21 cellular contexts compared by ENCODE assay signal in the genomic region with DNA sequence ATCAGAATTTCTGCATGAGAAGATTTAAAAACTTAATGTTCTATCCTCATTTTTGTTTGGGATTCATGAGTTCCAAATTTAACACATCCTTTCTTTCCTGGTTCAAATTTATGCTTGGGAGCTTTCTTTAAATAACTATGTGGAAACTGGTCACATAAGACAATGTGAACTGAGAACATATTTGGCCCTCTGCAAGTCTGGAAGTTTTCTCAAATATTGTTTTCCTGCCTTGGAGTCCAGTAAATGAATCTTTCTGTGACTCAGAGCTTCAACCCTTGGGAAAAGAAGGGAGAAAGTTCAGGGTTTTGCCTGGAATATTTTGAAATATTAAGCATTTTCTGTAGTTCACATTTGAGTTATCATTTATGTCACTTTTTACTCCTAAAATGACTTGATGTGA.
DNase-seq lines count a peak whose midpoint lies in the region; ATAC-seq and TF ChIP-seq lines count a peak whose summit lies in the region.
"Had no signal": no experiment of that assay in that cellular context is flagged by ENCODE, and none has a peak within 500 bp of the region (broad histone marks: within the 10 kb centered on the region; RNA-seq: fewer than 3 reads in every experiment).

No MANE protein-coding gene starts in this region.

- H2AFZ ChIP-seq in mammary epithelial cell (ENCODE audit: low read depth, low read length): peak overlapping the region; percentile 5
- H2AFZ ChIP-seq in mesenchymal stem cell (ENCODE audit: low read depth, low read length): no peak overlapping the region

- no peak overlapping the region for H2AK5ac ChIP-seq in mesenchymal stem cell (ENCODE audit: low read length, severe bottlenecking)

- H2BK120ac ChIP-seq in mesenchymal stem cell (ENCODE audit: low read depth, low read length): no peak overlapping the region

- H3K27me3 ChIP-seq in mammary epithelial cell (ENCODE audit: insufficient read depth, low read length): no peaks in the 10 kb centered on the region
- H3K27me3 ChIP-seq in breast epithelium: no peaks in the 10 kb centered on the region
- H3K27me3 ChIP-seq in mesenchymal stem cell (ENCODE audit: control insufficient read depth in 1 of 2, insufficient read depth in 1 of 2, low read length in 2 of 2): no peaks in the 10 kb centered on the region
- H3K27me3 ChIP-seq in subcutaneous abdominal adipose tissue (ENCODE audit: control insufficient read depth in 5 of 5, insufficient read depth in 4 of 5, low read length in 5 of 5): no peaks in the 10 kb centered on the region

- no peak overlapping the region for H2BK12ac ChIP-seq in mesenchymal stem cell (ENCODE audit: low read length in 2 of 2)

- TF ChIP-seq POLR2A in breast epithelium (IDR thresholded peaks at IDR 0.05): no peak

- ATAC-seq in HG03571 (IDR thresholded peaks at IDR 0.05; ENCODE audit: unreplicated experiment) (no peak), GM18870 (IDR thresholded peaks at IDR 0.05; ENCODE audit: unreplicated experiment) (no peak)
- ATAC-seq: K562 had no signal

- no peak overlapping the region for H3K4me3 ChIP-seq in mammary epithelial cell (replicated peaks in 1 of 3; ENCODE audit: insufficient read depth in 1 of 3, low read depth in 2 of 3, low read length in 3 of 3)
- no peak overlapping the region for H3K4me3 ChIP-seq in breast epithelium
- no peak overlapping the region for H3K4me3 ChIP-seq in fibroblast of pulmonary artery (replicated peaks; ENCODE audit: low read depth, low read length)
- H3K4me3 ChIP-seq in mesenchymal stem cell (ENCODE audit: insufficient read depth in 1 of 2, low read depth in 1 of 2, low read length in 2 of 2): no peak overlapping the region
- no peak overlapping the region for H3K4me3 ChIP-seq in subcutaneous abdominal adipose tissue (ENCODE audit: low read depth in 1 of 5, low read length in 5 of 5)
- H3K4me3 ChIP-seq: HAP-1, K562 had no signal

- no peak overlapping the region for H4K91ac ChIP-seq in mesenchymal stem cell (ENCODE audit: low read length)

- no peak overlapping the region for H3K27ac ChIP-seq in mammary epithelial cell (ENCODE audit: insufficient read depth, low read depth, low read length)
- H3K27ac ChIP-seq in breast epithelium: no peak overlapping the region
- no peak overlapping the region for H3K27ac ChIP-seq in mesenchymal stem cell (ENCODE audit: low read length, poor library complexity, severe bottlenecking)
- H3K27ac ChIP-seq in subcutaneous abdominal adipose tissue (ENCODE audit: low read depth, low read length): peak overlapping the region; percentile 91
- H3K27ac ChIP-seq: 22Rv1 had no signal

- H3K4me1 ChIP-seq in mammary epithelial cell (ENCODE audit: insufficient read depth, low read length) (peaks cover 19% of the 10 kb centered on the region), breast epithelium (no peaks in the 10 kb centered on the region), mesenchymal stem cell (ENCODE audit: control insufficient read depth, insufficient read depth, low read depth, low read length) (peaks cover 2% of the 10 kb centered on the region), subcutaneous abdominal adipose tissue (ENCODE audit: control insufficient read depth in 5 of 5, insufficient read depth in 5 of 5, low read length in 5 of 5) (peaks cover 0 to 14% (median 9%) of the 10 kb centered on the region in 5 donors)
- H3K4me1 ChIP-seq: Caco-2, HAP-1 had no signal

- in situ Hi-C loops in mammary epithelial cell (cut with MboI; ENCODE audit: low sequenced_read_pairs in 2 of 2): no loop called here

- no peak overlapping the region for H3K9ac ChIP-seq in mammary epithelial cell (ENCODE audit: insufficient read depth, low read length)
- H3K9ac ChIP-seq in mesenchymal stem cell (ENCODE audit: low read length): peak overlapping the region; percentile 47
- peak overlapping the region in 2 of 5 donors; percentile 35 to 48 for H3K9ac ChIP-seq in subcutaneous abdominal adipose tissue (ENCODE audit: low read length in 5 of 5)

- H4K8ac ChIP-seq in mesenchymal stem cell (ENCODE audit: low read length): no peak overlapping the region

- no peak overlapping the region for H2BK15ac ChIP-seq in mesenchymal stem cell (ENCODE audit: low read depth, poor library complexity, severe bottlenecking)

- H3K4me2 ChIP-seq in mammary epithelial cell (ENCODE audit: insufficient read depth, low read depth, low read length): no peak overlapping the region
- no peak overlapping the region for H3K4me2 ChIP-seq in mesenchymal stem cell (ENCODE audit: low read length, poor library complexity, severe bottlenecking)

- H3K9me3 ChIP-seq in mammary epithelial cell (replicated peaks; ENCODE audit: insufficient read depth, low read length): no peaks in the 10 kb centered on the region
- no peaks in the 10 kb centered on the region for H3K9me3 ChIP-seq in breast epithelium
- no peaks in the 10 kb centered on the region for H3K9me3 ChIP-seq in mesenchymal stem cell (ENCODE audit: control insufficient read depth, low read length)
- no peaks in the 10 kb centered on the region for H3K9me3 ChIP-seq in subcutaneous abdominal adipose tissue (ENCODE audit: control insufficient read depth in 5 of 5, low read length in 5 of 5)
- H3K9me3 ChIP-seq: Caco-2, HAP-1 had no signal

- no peak overlapping the region for H3K14ac ChIP-seq in mesenchymal stem cell (ENCODE audit: low read length in 2 of 2)

- H3K18ac ChIP-seq in mesenchymal stem cell (ENCODE audit: low read depth in 1 of 2, low read length in 2 of 2): no peak overlapping the region

- DNase-seq in mammary epithelial cell (no peak), breast epithelium (ENCODE audit: low spot score in 2 of 2) (no peak), fibroblast of pulmonary artery (ENCODE audit: low read depth) (peak; percentile 46), mesenchymal stem cell (no peak), NCI-H2081 treated with DMSO at 0.1 percent for 48 hours (lab: John Stamatoyannopoulos, UW) (no peak)
- DNase-seq: Caco-2; CD4-positive, CD25-positive, alpha-beta regulatory T cell; DMS153; MV-4-11; NCI-H1417 treated with DMSO at 0.1 percent for 48 hours; NCI-H2029; NCI-H2171 treated with DMSO at 0.1 percent for 48 hours; NCI-H446 treated with DMSO at 0.1 percent for 48 hours; NCI-H748 treated with DMSO at 0.1 percent for 48 hours; RPMI8226 had no signal

- H4K20me1 ChIP-seq in mammary epithelial cell (ENCODE audit: insufficient read depth, low read length): no peaks in the 10 kb centered on the region

- intact Hi-C loops in mammary epithelial cell (cut with micrococcal nuclease) (loop anchor here (10.0 kb wide), 1 partner anchor 349 kb away; no protein-coding TSS in a partner anchor), breast epithelium (cut with DNase I; ENCODE audit: low total_unique reads) (no loop called here)

- BruUV-seq in mammary epithelial cell (replicated peaks; lab: Mats Ljungman, UMichigan): no TSS peak

- no peak overlapping the region for H3K4ac ChIP-seq in mesenchymal stem cell (ENCODE audit: low read depth in 1 of 2, low read length in 2 of 2)

- dilution Hi-C loops in mammary epithelial cell (cut with HindIII; ENCODE audit: low sequenced_read_pairs): no loop called here

- TF ChIP-seq CTCF in mammary epithelial cell (conservative IDR thresholded peaks at IDR 0.05 in 1 of 2, IDR thresholded peaks at IDR 0.05 in 1 of 2; ENCODE audit: extremely low read depth in 1 of 2, insufficient read depth in 1 of 2, low read depth in 1 of 2, low read length in 2 of 2): no peak
- TF ChIP-seq CTCF in breast epithelium (IDR thresholded peaks at IDR 0.05): no peak
- no peak for TF ChIP-seq CTCF in fibroblast of pulmonary artery (IDR thresholded peaks at IDR 0.05; ENCODE audit: low read length, missing control alignments)

- no peaks in the 10 kb centered on the region for H3K79me1 ChIP-seq in mesenchymal stem cell (replicated peaks; ENCODE audit: low read length, poor library complexity, severe bottlenecking)

- no peak overlapping the region for H3K23ac ChIP-seq in mesenchymal stem cell (ENCODE audit: low read length in 2 of 2)

- H3K79me2 ChIP-seq in mammary epithelial cell (ENCODE audit: insufficient read depth, low read length): no peaks in the 10 kb centered on the region

- H3K36me3 ChIP-seq in mammary epithelial cell (ENCODE audit: insufficient read depth, low read length): no peaks in the 10 kb centered on the region
- no peaks in the 10 kb centered on the region for H3K36me3 ChIP-seq in breast epithelium
- H3K36me3 ChIP-seq in mesenchymal stem cell (ENCODE audit: control insufficient read depth in 1 of 2, insufficient read depth in 2 of 2, low read depth in 1 of 2, low read length in 2 of 2): no peaks in the 10 kb centered on the region
- H3K36me3 ChIP-seq in subcutaneous abdominal adipose tissue (ENCODE audit: control insufficient read depth in 5 of 5, insufficient read depth in 5 of 5, low read length in 5 of 5): no peaks in the 10 kb centered on the region
- H3K36me3 ChIP-seq: HAP-1 had no signal

- CTCF ChIA-PET in mammary epithelial cell (lab: Charles Lee; ENCODE audit: low non-redundant PET): no interaction called here

- no peak overlapping the region for H2BK5ac ChIP-seq in mesenchymal stem cell (ENCODE audit: low read depth, low read length, poor library complexity, severe bottlenecking)
